ENCODE assay signal across 11 cellular contexts in the genomic region with DNA sequence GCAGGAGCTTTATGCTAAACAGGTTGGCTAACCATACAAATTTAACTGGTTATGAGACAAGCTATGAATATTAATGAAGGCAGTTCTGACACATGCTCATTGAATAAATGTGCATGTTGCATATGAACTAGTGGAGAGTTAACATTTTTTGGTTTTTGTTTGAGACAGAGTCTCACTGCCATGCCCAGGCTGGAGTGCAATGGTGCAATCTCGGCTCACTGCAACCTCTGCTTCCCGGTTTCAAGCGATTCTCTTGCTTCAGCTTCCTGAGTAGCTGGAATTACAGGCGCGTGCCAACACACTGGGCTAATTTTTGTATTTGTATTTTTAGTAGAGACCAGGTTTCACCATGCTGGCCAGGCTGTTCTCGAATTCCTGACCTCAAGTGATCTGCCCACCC. TPM values are rescaled to one million over a fixed set of nuclear protein-coding genes. Genes with fewer than 3 reads are reported as not detected.
"Had no signal": no experiment of that assay in that cellular context is flagged by ENCODE, and none has a peak within 500 bp of the region (broad histone marks: within the 10 kb centered on the region; RNA-seq: fewer than 3 reads in every experiment).

No MANE protein-coding gene starts in this region.

- DNase-seq: GOT3, H7, HCEC 1CT, Karpas-422, KBM-7 had no signal

- H3K27me3 Mint-ChIP-seq: IgD-negative memory B cell had no signal

- H3K27ac ChIP-seq: HL-60, KMS-11 had no signal

- ATAC-seq: HepG2 had no signal

- H3K9ac ChIP-seq: KMS-11 had no signal

- H3K36me3 Mint-ChIP-seq: IgD-negative memory B cell had no signal

- H3K9me3 Mint-ChIP-seq: IgD-negative memory B cell had no signal

- H3K4me2 ChIP-seq: KMS-11 had no signal

- H3K27ac Mint-ChIP-seq: IgD-negative memory B cell had no signal

RNA-seq across cellular contexts. Expression of a gene that starts 36.6 kb away (rescaled TPM):
- total RNA-seq: H4, HepG2, HT1080 had no signal
